8 cellular contexts compared by ENCODE assay signal in genomic region chr1:153565529-153566374, GRCh38. TPM values are rescaled to one million over a fixed set of nuclear protein-coding genes. Genes with fewer than 3 reads are reported as not detected.
DNase-seq lines count a peak whose midpoint lies in the region; ATAC-seq and TF ChIP-seq lines count a peak whose summit lies in the region.

S100A2 (minus strand) TSS chr1:153565844; CDS start chr1:153563877, 1,967 bp downstream.

- H4K5ac ChIP-seq in IMR-90 (ENCODE audit: low read depth, low read length): peak within 1 kb of the TSS; percentile 99

- intact Hi-C loops in IMR-90 (cut with micrococcal nuclease): loop anchor here (2.0 kb wide), 1 partner anchor 17 kb away; the partner anchor contains the start of gene S100A3
- intact Hi-C loops in mammary epithelial cell (cut with micrococcal nuclease): loop anchor here (1.0 kb wide), 1 partner anchor 46 kb away; no protein-coding TSS in a partner anchor
- intact Hi-C loops in left lung (cut with DNase I): loop anchor here (5.0 to 10.0 kb wide), 3 partner anchors 33 to 53 kb away; no protein-coding TSS in a partner anchor

- peak within 1 kb of the TSS; percentile 98 for H2BK5ac ChIP-seq in IMR-90 (ENCODE audit: low read depth, low read length, poor library complexity, severe bottlenecking)

- H3K4me1 ChIP-seq in IMR-90 (ENCODE audit: control insufficient read depth, insufficient read depth, low read length) (peaks cover 31% of the 10 kb centered on the region), mammary epithelial cell (ENCODE audit: insufficient read depth, low read length) (peaks cover 37% of the 10 kb centered on the region), left lung (peaks cover 33 to 58% of the 10 kb centered on the region in 2 donors)

- peak; percentile 62 for ATAC-seq in IMR-90 (ENCODE audit: low read depth)
- ATAC-seq in left lung: peak; percentile 70
- no peak for ATAC-seq in HG02840 (IDR thresholded peaks at IDR 0.05; ENCODE audit: low FRiP score, unreplicated experiment)
- no peak for ATAC-seq in HG03095 (IDR thresholded peaks at IDR 0.05; ENCODE audit: unreplicated experiment)

- BruUV-seq in IMR-90 (replicated peaks; lab: Mats Ljungman, UMichigan) (no TSS peak), mammary epithelial cell (replicated peaks; lab: Mats Ljungman, UMichigan) (no TSS peak)

- in situ Hi-C loops in IMR-90 (cut with MboI; ENCODE audit: low sequenced_read_pairs): loop anchor here (5.0 to 10.0 kb wide), 2 partner anchors 33 to 51 kb away; no protein-coding TSS in a partner anchor
- in situ Hi-C loops in mammary epithelial cell (cut with MboI; ENCODE audit: low sequenced_read_pairs in 2 of 2): loop anchor here (5.0 kb wide), 1 partner anchor 38 kb away; no protein-coding TSS in a partner anchor

- H4K20me1 ChIP-seq in IMR-90 (ENCODE audit: insufficient read depth, low read length) (no peaks in the 10 kb centered on the region), mammary epithelial cell (ENCODE audit: insufficient read depth, low read length) (peaks cover 2% of the 10 kb centered on the region)

- DNase-seq in GM10266 (ENCODE audit: extremely low spot score) (peak; percentile 49), IMR-90 (peak; percentile 97), T-helper 22 cell (ENCODE audit: low read depth) (peak; percentile 26), mammary epithelial cell (peak; percentile 99), left lung (peak; percentile 81 to 89)
- DNase-seq in stimulated activated CD4-positive, alpha-beta T cell treated with anti-CD3 and anti-CD28 coated beads, Interleukin-4, amount 100 ng/mL, for 48 hours (ENCODE audit: low read depth in 2 of 2): peak; percentile 49 to 60

- WGBS in IMR-90 (ENCODE audit: extremely low coverage in 2 of 2, insufficient read length in 1 of 2), 2 experiments: 0% methylated on average over 3 of the region's 8 CpGs; no CpG with 5 or more reads in 1 of the 2 experiments
- WGBS in mammary epithelial cell (ENCODE audit: low coverage, missing lambda C conversion rate): 6% methylated on average over 8 of the region's 8 CpGs

- H3K9me1 ChIP-seq in IMR-90 (ENCODE audit: insufficient read depth, low read length): peaks cover 28% of the 10 kb centered on the region

- H3K9ac ChIP-seq in IMR-90 (ENCODE audit: low read depth, low read length): peak within 1 kb of the TSS; percentile 66
- peak within 1 kb of the TSS; percentile 99 for H3K9ac ChIP-seq in mammary epithelial cell (ENCODE audit: insufficient read depth, low read length)

- H3K4me2 ChIP-seq in IMR-90 (ENCODE audit: low read depth, low read length): peak within 1 kb of the TSS; percentile 53
- H3K4me2 ChIP-seq in mammary epithelial cell (ENCODE audit: insufficient read depth, low read depth, low read length): peak within 1 kb of the TSS; percentile 92

- peak within 1 kb of the TSS; percentile 99 for H3K56ac ChIP-seq in IMR-90 (ENCODE audit: extremely low read depth, insufficient read depth, low read length)

- H4K91ac ChIP-seq in IMR-90 (ENCODE audit: insufficient read depth, low read depth, low read length): peak within 1 kb of the TSS; percentile 100

- TF ChIP-seq RAD21 in IMR-90 (IDR thresholded peaks at IDR 0.05; ENCODE audit: low read length): no peak

- peak within 1 kb of the TSS; percentile 100 for H2BK20ac ChIP-seq in IMR-90 (ENCODE audit: low read depth, low read length)

- H2AK9ac ChIP-seq in IMR-90 (replicated peaks; ENCODE audit: low read depth, low read length, poor library complexity): peak within 1 kb of the TSS; percentile 100

- peak; percentile 62 for TF ChIP-seq POLR2A in IMR-90 (IDR thresholded peaks at IDR 0.05; ENCODE audit: low read depth, low read length)

- H3K36me3 ChIP-seq in IMR-90 (ENCODE audit: control insufficient read depth, insufficient read depth, low read length): no peaks in the 10 kb centered on the region
- peaks cover 27% of the 10 kb centered on the region for H3K36me3 ChIP-seq in mammary epithelial cell (ENCODE audit: insufficient read depth, low read length)
- no peaks in the 10 kb centered on the region for H3K36me3 ChIP-seq in left lung

- dilution Hi-C loops in IMR-90 (cut with HindIII; ENCODE audit: low sequenced_read_pairs, unreplicated experiment) (no loop called here), mammary epithelial cell (cut with HindIII; ENCODE audit: low sequenced_read_pairs) (no loop called here)

- no peak within 1 kb of the TSS for H3K4me3 ChIP-seq in IMR-90 (ENCODE audit: insufficient read depth, low read depth, low read length)
- H3K4me3 ChIP-seq in mammary epithelial cell (replicated peaks in 1 of 3; ENCODE audit: insufficient read depth in 1 of 3, low read depth in 2 of 3, low read length in 3 of 3): peak within 1 kb of the TSS; percentile 77 to 98 (median 89)
- peak within 1 kb of the TSS in 1 of 2 donors; percentile 18 for H3K4me3 ChIP-seq in left lung

- H3K9me3 ChIP-seq in IMR-90 (ENCODE audit: control insufficient read depth, insufficient read depth, low read length) (no peaks in the 10 kb centered on the region), mammary epithelial cell (replicated peaks; ENCODE audit: insufficient read depth, low read length) (no peaks in the 10 kb centered on the region), left lung (no peaks in the 10 kb centered on the region)

- H3K27ac ChIP-seq in IMR-90 (ENCODE audit: insufficient read depth, low read length) (peak within 1 kb of the TSS; percentile 94), mammary epithelial cell (ENCODE audit: insufficient read depth, low read depth, low read length) (peak within 1 kb of the TSS; percentile 100), left lung (peak within 1 kb of the TSS; percentile 95 to 98)

- peak within 1 kb of the TSS; percentile 98 for H3K18ac ChIP-seq in IMR-90 (ENCODE audit: low read depth, low read length)

- no peaks in the 10 kb centered on the region for H3K27me3 ChIP-seq in IMR-90 (ENCODE audit: control insufficient read depth, insufficient read depth, low read length)
- H3K27me3 ChIP-seq in mammary epithelial cell (ENCODE audit: insufficient read depth, low read length): no peaks in the 10 kb centered on the region
- H3K27me3 ChIP-seq in left lung: no peaks in the 10 kb centered on the region

- POLR2A ChIA-PET in IMR-90 (lab: Charles Lee; ENCODE audit: unreplicated experiment): interaction anchor here (0.5 to 1.6 kb wide), 10 partner anchors 11 to 154 kb away, joined by 3 to 34 read pairs (median 4); partner anchors contain the start of genes S100A13, S100A5 and S100A6

- TF ChIP-seq CTCF in GM10266 (IDR thresholded peaks at IDR 0.05; ENCODE audit: control insufficient read depth, insufficient read depth, low read depth, missing control alignments): no peak
- no peak for TF ChIP-seq CTCF in IMR-90 (conservative IDR thresholded peaks at IDR 0.05; ENCODE audit: low read depth, low read length)
- TF ChIP-seq CTCF in mammary epithelial cell (conservative IDR thresholded peaks at IDR 0.05 in 1 of 2, IDR thresholded peaks at IDR 0.05 in 1 of 2; ENCODE audit: extremely low read depth in 1 of 2, insufficient read depth in 1 of 2, low read depth in 1 of 2, low read length in 2 of 2): no peak
- no peak for TF ChIP-seq CTCF in left lung (IDR thresholded peaks at IDR 0.05)

- H2BK15ac ChIP-seq in IMR-90 (ENCODE audit: low read depth, low read length): peak within 1 kb of the TSS; percentile 99

- H3K23ac ChIP-seq in IMR-90 (ENCODE audit: low read depth, low read length): peak within 1 kb of the TSS; percentile 100

- peaks cover 41% of the 10 kb centered on the region for H3K79me2 ChIP-seq in mammary epithelial cell (ENCODE audit: insufficient read depth, low read length)

- peak within 1 kb of the TSS; percentile 97 to 100 for H4K8ac ChIP-seq in IMR-90 (ENCODE audit: low read depth in 2 of 2, low read length in 2 of 2)

- H3K14ac ChIP-seq in IMR-90 (replicated peaks; ENCODE audit: low read depth, low read length): peak within 1 kb of the TSS; percentile 100

- CTCF ChIA-PET in IMR-90 (lab: Yijun Ruan, JAX): interaction anchor here (0.5 to 1.5 kb wide), 2 partner anchors 31 to 213 kb away, joined by 3 to 13 read pairs; no protein-coding TSS in a partner anchor
- CTCF ChIA-PET in mammary epithelial cell (lab: Charles Lee; ENCODE audit: low non-redundant PET): interaction anchor here (0.8 to 0.9 kb wide), 2 partner anchors 62 to 810 kb away, joined by 4 to 6 read pairs; partner anchors contain the start of gene S100A13

- H2AK5ac ChIP-seq in IMR-90 (ENCODE audit: low read depth, low read length): peak within 1 kb of the TSS; percentile 100

- peak within 1 kb of the TSS; percentile 100 for H2BK120ac ChIP-seq in IMR-90 (ENCODE audit: low read depth, low read length)

- H2AFZ ChIP-seq in IMR-90 (replicated peaks; ENCODE audit: low read length, poor library complexity): peak within 1 kb of the TSS; percentile 90
- no peak within 1 kb of the TSS for H2AFZ ChIP-seq in mammary epithelial cell (ENCODE audit: low read depth, low read length)

- peaks cover 4 to 49% of the 10 kb centered on the region in 2 experiments; a peak in 3 of 4 replicates for H3K79me1 ChIP-seq in IMR-90 (ENCODE audit: low read depth in 1 of 2, low read length in 2 of 2)

- peak within 1 kb of the TSS; percentile 100 for H3K4ac ChIP-seq in IMR-90 (ENCODE audit: low read depth, low read length)

TF ChIP-seq in IMR-90, 13 proteins besides CTCF, POLR2A, EP300 and RAD21:
- TF ChIP-seq FOS (IDR thresholded peaks at IDR 0.05; ENCODE audit: low read depth, low read length) (peak; percentile 86), MAZ (IDR thresholded peaks at IDR 0.05; ENCODE audit: borderline replicate concordance, low read depth, low read length) (peak; percentile 54; the same call in 1 of the 2 replicates), RCOR1 (IDR thresholded peaks at IDR 0.05; ENCODE audit: insufficient replicate concordance, low read length) (no peak), CHD1 (IDR thresholded peaks at IDR 0.05; ENCODE audit: low read depth, low read length) (no peak), MXI1 (IDR thresholded peaks at IDR 0.05; ENCODE audit: borderline replicate concordance, low read depth, low read length) (peak; percentile 74; the same call in 1 of the 2 replicates), BHLHE40 (IDR thresholded peaks at IDR 0.05; ENCODE audit: low read depth, low read length) (peak; percentile 65), CEBPB (IDR thresholded peaks at IDR 0.05; ENCODE audit: low read depth, low read length) (no peak), MAFK (IDR thresholded peaks at IDR 0.05; ENCODE audit: low read depth, low read length) (no peak)
TF ChIP-seq in IMR-90: peak in this region for 4.

RNA-seq across cellular contexts. Expression of gene S100A2, which starts in this region (rescaled TPM):
- total RNA-seq in IMR-90 (2012; rRNA removed): 3.6 and 4.4 TPM in 2 replicates
- polyA plus RNA-seq in IMR-90 (2012; rRNA removed): 7.9 and 9.5 TPM in 2 replicates
- 6.2 and 11.3 TPM in 2 replicates for polyA plus RNA-seq in IMR-90 (2012; cell fraction: cytosol; rRNA removed)
- polyA plus RNA-seq in IMR-90 (2012; cell fraction: nucleus; rRNA removed; ENCODE audit: low replicate concordance): 5.1 TPM in 2 replicates
- total RNA-seq in mammary epithelial cell: over 10,000 TPM in 1 of 2 donors, 1,000 to 10,000 TPM in 1; 2,255 to 12,622 TPM
- 15,689 TPM for polyA plus RNA-seq in mammary epithelial cell
- polyA minus RNA-seq in mammary epithelial cell: 4,465 TPM
- 10 to 100 TPM in 1 of 2 donors, 1 to 10 TPM in 1; 7.1 to 25.9 TPM for total RNA-seq in left lung

Comparison
In these comparisons a context has a peak if more than half of its experiments do, and no peak if none do; other contexts are left out.
1. RNA of gene S100A2 (total RNA-seq): 2,255 to 12,622 TPM in mammary epithelial cell; 7.1 to 25.9 TPM in left lung and 3.6 to 4.4 TPM in IMR-90; every median in the first group is over 10 times any median in the second.
2. RNA of gene S100A2 (polyA plus RNA-seq): 15,689 TPM in mammary epithelial cell (single experiment); 5.1 to 11.3 TPM in IMR-90; every median in the first group is over 1,000 times any median in the second.
3. DNase-seq: peak in every context shown above with its lines; median percentile 99 in mammary epithelial cell; 97 in IMR-90; 85 in left lung; 54 in stimulated activated CD4-positive, alpha-beta T cell treated with anti-CD3 and anti-CD28 coated beads, Interleukin-4, amount 100 ng/mL, for 48 hours; 49 in GM10266; 26 in T-helper 22 cell.
4. ATAC-seq: peak in IMR-90 (single experiment) and left lung (single experiment); none in HG02840 (single experiment) and HG03095 (single experiment).
5. Peak in every context shown above with its lines, with median percentiles within 50 percentile points of each other: H3K27ac ChIP-seq.